10 cellular contexts compared by ENCODE assay signal in the genomic region with DNA sequence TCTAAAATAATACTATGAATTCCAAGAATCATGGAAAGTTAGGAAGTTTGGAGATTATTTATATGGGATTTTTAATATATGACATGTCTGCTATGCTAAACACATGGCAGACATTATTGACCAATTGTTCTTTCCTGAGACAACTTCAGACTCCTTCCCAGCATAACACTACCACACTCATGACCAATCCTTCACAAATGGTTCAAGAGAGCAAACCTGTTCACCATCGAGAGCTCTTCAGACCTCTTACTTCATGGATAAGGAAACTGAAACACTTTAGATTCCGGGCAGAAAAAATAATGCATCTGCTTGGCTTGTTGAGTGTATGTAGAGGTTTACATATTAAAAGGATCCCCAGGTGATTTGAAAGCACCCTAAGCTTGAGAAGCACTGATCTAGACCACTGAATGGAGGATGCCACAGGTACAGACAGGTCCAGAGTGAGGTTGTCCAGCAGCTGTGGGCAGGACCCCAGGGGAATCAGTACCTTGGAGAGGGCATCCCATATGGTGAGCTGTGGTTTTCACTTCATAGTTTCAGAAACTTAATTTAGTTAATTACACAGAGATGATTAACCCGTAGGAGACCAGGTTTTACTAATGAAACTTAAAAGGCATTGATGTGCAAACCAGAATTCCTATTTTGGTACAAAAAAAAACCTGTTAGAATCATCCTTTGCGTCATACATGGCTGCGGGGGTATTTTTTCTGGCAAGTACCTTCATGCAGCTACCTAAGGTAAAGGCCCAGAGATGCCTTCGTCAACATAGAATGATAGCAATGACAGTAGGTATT.
DNase-seq lines count a peak whose midpoint lies in the region; ATAC-seq and TF ChIP-seq lines count a peak whose summit lies in the region.
"Had no signal": no experiment of that assay in that cellular context is flagged by ENCODE, and none has a peak within 500 bp of the region (broad histone marks: within the 10 kb centered on the region; RNA-seq: fewer than 3 reads in every experiment).

No MANE protein-coding gene starts in this region.

- no peak overlapping the region for H3K4me2 ChIP-seq in OCI-LY7 (ENCODE audit: low read length)

- no peaks in the 10 kb centered on the region for H3K36me3 Mint-ChIP-seq in type B pancreatic cell
- H3K36me3 Mint-ChIP-seq in activated T-cell treated with anti-CD3 and anti-CD28 coated beads, Interleukin-2, amount 50 U/mL, for 4 hours (ENCODE audit: insufficient read depth), result no peaks in the 10 kb centered on the region

- TF ChIP-seq CTCF in type B pancreatic cell (conservative IDR thresholded peaks at IDR 0.05) (no peak), OCI-LY7 (conservative IDR thresholded peaks at IDR 0.05; ENCODE audit: low read length) (no peak)

- H3K9me3 Mint-ChIP-seq in type B pancreatic cell, result peaks cover 5% of the 10 kb centered on the region
- no peaks in the 10 kb centered on the region for H3K9me3 Mint-ChIP-seq in activated T-cell treated with anti-CD3 and anti-CD28 coated beads, Interleukin-2, amount 50 U/mL, for 4 hours

- H3K4me3 Mint-ChIP-seq in type B pancreatic cell, result no peak overlapping the region
- no peak overlapping the region for H3K4me3 Mint-ChIP-seq in activated T-cell treated with anti-CD3 and anti-CD28 coated beads, Interleukin-2, amount 50 U/mL, for 4 hours

- H3K4me3 ChIP-seq in OCI-LY7 (ENCODE audit: low read depth, low read length, poor library complexity, severe bottlenecking), result no peak overlapping the region
- H3K4me3 ChIP-seq: right lobe of liver, uterus had no signal

- no peaks in the 10 kb centered on the region for H3K27me3 Mint-ChIP-seq in type B pancreatic cell
- H3K27me3 Mint-ChIP-seq in activated T-cell treated with anti-CD3 and anti-CD28 coated beads, Interleukin-2, amount 50 U/mL, for 4 hours (ENCODE audit: low read depth), result peaks cover 5% of the 10 kb centered on the region

- no peaks in the 10 kb centered on the region for H4K20me1 ChIP-seq in OCI-LY7 (ENCODE audit: insufficient read depth, low read length)

- no peaks in the 10 kb centered on the region for H3K4me1 ChIP-seq in OCI-LY7 (ENCODE audit: insufficient read depth, low read length, poor library complexity, severe bottlenecking)
- H3K4me1 ChIP-seq: uterus had no signal

- CTCF ChIA-PET in HEK293T (lab: Yijun Ruan, JAX), result interaction anchor here (0.6 kb wide), 1 partner anchor 191 kb away, joined by 3 read pairs; no protein-coding TSS in a partner anchor
- CTCF ChIA-PET in OCI-LY7 (lab: Charles Lee; ENCODE audit: unreplicated experiment), result no interaction called here

- H3K4me1 Mint-ChIP-seq in type B pancreatic cell (ENCODE audit: unreplicated experiment), result peaks cover 14% of the 10 kb centered on the region
- H3K4me1 Mint-ChIP-seq in activated T-cell treated with anti-CD3 and anti-CD28 coated beads, Interleukin-2, amount 50 U/mL, for 4 hours (ENCODE audit: low read depth), result no peaks in the 10 kb centered on the region

- H2AFZ ChIP-seq in OCI-LY7 (ENCODE audit: low read length), result no peak overlapping the region

- H3K36me3 ChIP-seq in OCI-LY7 (ENCODE audit: insufficient read depth, low read length), result no peaks in the 10 kb centered on the region
- H3K36me3 ChIP-seq: right lobe of liver, uterus had no signal

- no peaks in the 10 kb centered on the region for H3K9me2 ChIP-seq in OCI-LY7 (ENCODE audit: insufficient read depth, low read length)

- H3K9me3 ChIP-seq in OCI-LY7 (ENCODE audit: low read length), result no peaks in the 10 kb centered on the region
- H3K9me3 ChIP-seq: right lobe of liver, uterus had no signal

- ATAC-seq in GM18519 (IDR thresholded peaks at IDR 0.05; ENCODE audit: low FRiP score, unreplicated experiment) (peak; percentile 72), GM21825 (IDR thresholded peaks at IDR 0.05; ENCODE audit: unreplicated experiment) (peak; percentile 85), HG03571 (IDR thresholded peaks at IDR 0.05; ENCODE audit: unreplicated experiment) (peak; percentile 93), left colon (peak; percentile 69)
- ATAC-seq in activated T-cell treated with anti-CD3 and anti-CD28 coated beads, Interleukin-2, amount 50 U/mL, for 4 hours, result no peak

- intact Hi-C loops in left colon (cut with DNase I, micrococcal nuclease) (no loop called here), OCI-LY7 (cut with micrococcal nuclease; ENCODE audit: unreplicated experiment) (no loop called here)

- no peaks in the 10 kb centered on the region for H3K79me2 ChIP-seq in OCI-LY7 (ENCODE audit: insufficient read depth, low read depth, low read length)

- no peak overlapping the region for H3K27ac Mint-ChIP-seq in type B pancreatic cell

- POLR2A ChIA-PET in HEK293T (lab: Yijun Ruan, JAX), result no interaction called here
- POLR2A ChIA-PET in OCI-LY7 (lab: Charles Lee), result no interaction called here

- DNase-seq in left colon (peak in 1 of 2 donors; percentile 21), type B pancreatic cell (ENCODE audit: extremely low spot score, unreplicated experiment) (no peak), HEK293T (ENCODE audit: extremely low spot score) (no peak), OCI-LY7 (ENCODE audit: low spot score) (no peak)
- DNase-seq in activated T-cell treated with anti-CD3 and anti-CD28 coated beads, Interleukin-2, amount 50 U/mL, for 4 hours, result no peak
- DNase-seq: right lobe of liver, uterus had no signal

- no peak overlapping the region for H3K27ac ChIP-seq in OCI-LY7 (ENCODE audit: low read depth, low read length, poor library complexity, severe bottlenecking)
- H3K27ac ChIP-seq: right lobe of liver, uterus had no signal

- no TSS peak for BruUV-seq in OCI-LY7 (replicated peaks; lab: Mats Ljungman, UMichigan)

TF ChIP-seq in HEK293T, 16 proteins besides CTCF, POLR2A, EP300 and RAD21:
- TF ChIP-seq FOXA1 (IDR thresholded peaks at IDR 0.05), result no peak
- TF ChIP-seq NFRKB (IDR thresholded peaks at IDR 0.05), result no peak
- TF ChIP-seq ELF4 (IDR thresholded peaks at IDR 0.05), result no peak
- no peak for TF ChIP-seq ZNF384 (IDR thresholded peaks at IDR 0.05)
- TF ChIP-seq SP1 (IDR thresholded peaks at IDR 0.05), result no peak
- TF ChIP-seq, protein P1, sequence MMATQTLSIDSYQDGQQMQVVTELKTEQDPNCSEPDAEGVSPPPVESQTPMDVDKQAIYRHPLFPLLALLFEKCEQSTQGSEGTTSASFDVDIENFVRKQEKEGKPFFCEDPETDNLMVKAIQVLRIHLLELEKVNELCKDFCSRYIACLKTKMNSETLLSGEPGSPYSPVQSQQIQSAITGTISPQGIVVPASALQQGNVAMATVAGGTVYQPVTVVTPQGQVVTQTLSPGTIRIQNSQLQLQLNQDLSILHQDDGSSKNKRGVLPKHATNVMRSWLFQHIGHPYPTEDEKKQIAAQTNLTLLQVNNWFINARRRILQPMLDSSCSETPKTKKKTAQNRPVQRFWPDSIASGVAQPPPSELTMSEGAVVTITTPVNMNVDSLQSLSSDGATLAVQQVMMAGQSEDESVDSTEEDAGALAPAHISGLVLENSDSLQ (IDR thresholded peaks at IDR 0.05), result no peak
TF ChIP-seq in HEK293T: peak in this region for 0.

Comparison
In these comparisons a context has a peak if more than half of its experiments do, and no peak if none do; other contexts are left out.
1. ATAC-seq: peak in GM18519 (single experiment), GM21825 (single experiment), HG03571 (single experiment) and left colon (single experiment); none in activated T-cell treated with anti-CD3 and anti-CD28 coated beads, Interleukin-2, amount 50 U/mL, for 4 hours (0 of 2).